In genomic region chr4:52995341-52996030, GRCh38 we compare ENCODE assay signal across 12 cellular contexts.
A peak's percentile ranks its signal among the peaks of the same experiment; 100 is the strongest.
DNase-seq lines count a peak whose midpoint lies in the region; ATAC-seq, FAIRE-seq and TF ChIP-seq lines count a peak whose summit lies in the region.
"Had no signal": no experiment of that assay in that cellular context is flagged by ENCODE, and none has a peak within 500 bp of the region (broad histone marks: within the 10 kb centered on the region; RNA-seq: fewer than 3 reads in every experiment).

No MANE protein-coding gene starts in this region.

- H2BK5ac ChIP-seq in IMR-90 (ENCODE audit: low read depth, low read length, poor library complexity, severe bottlenecking): no peak overlapping the region

- no peak overlapping the region for H2AFZ ChIP-seq in IMR-90 (replicated peaks; ENCODE audit: low read length, poor library complexity)
- no peak overlapping the region for H2AFZ ChIP-seq in HepG2 (ENCODE audit: low read length)

- H2AK9ac ChIP-seq in IMR-90 (replicated peaks; ENCODE audit: low read depth, low read length, poor library complexity): no peak overlapping the region

- TF ChIP-seq POLR2A in IMR-90 (IDR thresholded peaks at IDR 0.05; ENCODE audit: low read depth, low read length) (no peak), body of pancreas (IDR thresholded peaks at IDR 0.05) (no peak), stomach (IDR thresholded peaks at IDR 0.05) (no peak), HepG2 (IDR thresholded peaks at IDR 0.05; ENCODE audit: insufficient read depth in 1 of 2, low read depth in 2 of 2, low read length in 2 of 2) (no peak), GM12892 (IDR thresholded peaks at IDR 0.05; ENCODE audit: low read depth, low read length) (no peak)

- H4K5ac ChIP-seq in IMR-90 (ENCODE audit: low read depth, low read length): 0 out of 2 replicates have a peak overlapping the region, but pooled peaks have one; percentile 18

- H3K4ac ChIP-seq in IMR-90 (ENCODE audit: low read depth, low read length): peak overlapping the region; percentile 24

- dilution Hi-C loops in IMR-90 (cut with HindIII; ENCODE audit: low sequenced_read_pairs, unreplicated experiment): no loop called here

- H3K23ac ChIP-seq in IMR-90 (ENCODE audit: low read depth, low read length): peak overlapping the region; percentile 10; the same call in 1 of the 2 replicates

- H4K20me1 ChIP-seq in IMR-90 (ENCODE audit: insufficient read depth, low read length) (no peaks in the 10 kb centered on the region), HepG2 (ENCODE audit: insufficient read depth, low read length) (no peaks in the 10 kb centered on the region)

- no peaks in the 10 kb centered on the region for H3K36me3 ChIP-seq in IMR-90 (ENCODE audit: control insufficient read depth, insufficient read depth, low read length)
- H3K36me3 ChIP-seq in body of pancreas (replicated peaks in 1 of 2; ENCODE audit: insufficient read depth in 1 of 2, low read depth in 2 of 2): no peaks in the 10 kb centered on the region
- no peaks in the 10 kb centered on the region for H3K36me3 ChIP-seq in stomach
- H3K36me3 ChIP-seq in HepG2 (replicated peaks in 1 of 2; ENCODE audit: control insufficient read depth in 1 of 2, insufficient read depth in 2 of 2, low read length in 2 of 2): no peaks in the 10 kb centered on the region

- H3K4me2 ChIP-seq in IMR-90 (ENCODE audit: low read depth, low read length) (0 out of 2 replicates have a peak overlapping the region, but pooled peaks have one; percentile 11), HepG2 (ENCODE audit: low read depth, low read length) (no peak overlapping the region)

- in situ Hi-C loops in IMR-90 (cut with MboI; ENCODE audit: low sequenced_read_pairs) (no loop called here), HepG2 (cut with HindIII; ENCODE audit: extremely low pct_ligation_motif_present, low pct_unique_long_range_greater_than_20kb) (loop anchor here (25.0 kb wide), 1 partner anchor 283 kb away; no protein-coding TSS in a partner anchor)

- peaks cover 13% of the 10 kb centered on the region for H3K9me1 ChIP-seq in IMR-90 (ENCODE audit: insufficient read depth, low read length)

- H3K4me3 ChIP-seq in IMR-90 (ENCODE audit: insufficient read depth, low read depth, low read length): no peak overlapping the region
- H3K4me3 ChIP-seq in body of pancreas: no peak overlapping the region
- H3K4me3 ChIP-seq in stomach: no peak overlapping the region
- H3K4me3 ChIP-seq in HepG2 (replicated peaks in 1 of 3; ENCODE audit: insufficient read depth in 1 of 3, low read depth in 2 of 3, low read length in 3 of 3): no peak overlapping the region

- H2BK120ac ChIP-seq in IMR-90 (ENCODE audit: low read depth, low read length): peak overlapping the region; percentile 46; the same call in 1 of the 2 replicates

- H2BK20ac ChIP-seq in IMR-90 (ENCODE audit: low read depth, low read length): peak overlapping the region; percentile 25; the same call in 1 of the 2 replicates

- H3K56ac ChIP-seq in IMR-90 (ENCODE audit: extremely low read depth, insufficient read depth, low read length): no peak overlapping the region

- H4K8ac ChIP-seq in IMR-90 (ENCODE audit: low read depth in 2 of 2, low read length in 2 of 2): peak overlapping the region in 1 of 2 experiments; percentile 42; a peak in 2 of 4 replicates

- CTCF ChIA-PET in IMR-90 (lab: Yijun Ruan, JAX) (interaction anchor here (1.2 to 2.4 kb wide), 2 partner anchors 13 to 450 kb away, joined by 3 to 7 read pairs; no protein-coding TSS in a partner anchor), HepG2 (lab: Yijun Ruan, JAX; ENCODE audit: low intra/inter-chr PET ratio, low total read pairs) (no interaction called here)

- BruUV-seq in IMR-90 (replicated peaks; lab: Mats Ljungman, UMichigan) (no TSS peak), HepG2 (replicated peaks; lab: Mats Ljungman, UMichigan) (no TSS peak)

- POLR2A ChIA-PET in IMR-90 (lab: Charles Lee; ENCODE audit: unreplicated experiment) (no interaction called here), HepG2 (lab: Yijun Ruan, JAX) (no interaction called here)

- H3K4me1 ChIP-seq in IMR-90 (ENCODE audit: control insufficient read depth, insufficient read depth, low read length): peaks cover 16% of the 10 kb centered on the region
- peaks cover 69% of the 10 kb centered on the region for H3K4me1 ChIP-seq in body of pancreas
- peaks cover 6% of the 10 kb centered on the region for H3K4me1 ChIP-seq in foreskin keratinocyte
- H3K4me1 ChIP-seq in stomach: peaks cover 7 to 27% (median 11%) of the 10 kb centered on the region in 4 donors
- H3K4me1 ChIP-seq in HepG2 (ENCODE audit: insufficient read depth, low read length): peaks cover 21% of the 10 kb centered on the region

- no peak overlapping the region for H3K27ac ChIP-seq in IMR-90 (ENCODE audit: insufficient read depth, low read length)
- H3K27ac ChIP-seq in body of pancreas: peak overlapping the region; percentile 56 to 87 (median 78)
- no peak overlapping the region for H3K27ac ChIP-seq in foreskin keratinocyte
- H3K27ac ChIP-seq in stomach: peak overlapping the region in 4 of 5 donors; percentile 61 to 79 (median 65)
- no peak overlapping the region for H3K27ac ChIP-seq in HepG2 (ENCODE audit: extremely low read length, insufficient read depth, low read length)

- H3K9ac ChIP-seq in IMR-90 (ENCODE audit: low read depth, low read length) (no peak overlapping the region), HepG2 (ENCODE audit: insufficient read depth, low read depth, low read length) (no peak overlapping the region)

- H3K79me2 ChIP-seq in HepG2 (ENCODE audit: insufficient read depth, low read length): no peaks in the 10 kb centered on the region

- no peak for TF ChIP-seq CTCF in IMR-90 (conservative IDR thresholded peaks at IDR 0.05; ENCODE audit: low read depth, low read length)
- no peak for TF ChIP-seq CTCF in body of pancreas (IDR thresholded peaks at IDR 0.05)
- no peak for TF ChIP-seq CTCF in foreskin keratinocyte (conservative IDR thresholded peaks at IDR 0.05)
- TF ChIP-seq CTCF in stomach (IDR thresholded peaks at IDR 0.05): no peak
- no peak for TF ChIP-seq CTCF in HepG2 (CRISPR knock-in tag; IDR thresholded peaks at IDR 0.05)

- no CpG with 5 or more reads among the region's 6 CpGs for WGBS in IMR-90 (ENCODE audit: extremely low coverage in 2 of 2, insufficient read length in 1 of 2), 2 experiments
- 84 to 86% methylated on average over 6 of the region's 6 CpGs for WGBS in body of pancreas, 2 donors
- WGBS in stomach, 5 donors: 89 to 91% (median 89%) methylated on average over 6 of the region's 6 CpGs
- 93% methylated on average over 6 of the region's 6 CpGs for WGBS in HepG2 (ENCODE audit: low lambda C conversion rate)

- H4K91ac ChIP-seq in IMR-90 (ENCODE audit: insufficient read depth, low read depth, low read length): no peak overlapping the region; the same call in 1 of the 2 replicates

- FAIRE-seq in HepG2 (lab: Jason Lieb, UNC) (no peak), GM12892 (lab: Jason Lieb, UNC) (no peak)

- H3K27me3 ChIP-seq in IMR-90 (ENCODE audit: control insufficient read depth, insufficient read depth, low read length) (no peaks in the 10 kb centered on the region), body of pancreas (peaks cover 0 to 2% of the 10 kb centered on the region in 2 donors), foreskin keratinocyte (no peaks in the 10 kb centered on the region), stomach (no peaks in the 10 kb centered on the region), HepG2 (ENCODE audit: control insufficient read depth in 1 of 2, insufficient read depth in 2 of 2, low read length in 2 of 2) (no peaks in the 10 kb centered on the region)

- H3K14ac ChIP-seq in IMR-90 (replicated peaks; ENCODE audit: low read depth, low read length): peak overlapping the region; percentile 57; the same call in 1 of the 2 replicates

- ATAC-seq in IMR-90 (ENCODE audit: low read depth) (peak; percentile 21; the same call in 1 of the 2 replicates), body of pancreas (no peak), foreskin keratinocyte (peak; percentile 48), HepG2 (no peak)
- ATAC-seq: activated CD8-positive, alpha-beta T cell treated with anti-CD3 and anti-CD28 coated beads for 36 hours; WTC11 had no signal

- intact Hi-C loops in IMR-90 (cut with micrococcal nuclease) (loop anchor here (5.0 kb wide), 1 partner anchor 1232 kb away; the partner anchor contains the start of gene PDGFRA), body of pancreas (cut with DNase I) (no loop called here), stomach (cut with DNase I; ENCODE audit: low total_unique reads) (no loop called here), HepG2 (cut with micrococcal nuclease; ENCODE audit: unreplicated experiment) (no loop called here)

- peak overlapping the region; percentile 28; the same call in 1 of the 2 replicates for H3K18ac ChIP-seq in IMR-90 (ENCODE audit: low read depth, low read length)

- 0 out of 2 replicates have a peak overlapping the region, but pooled peaks have one; percentile 3 for H2AK5ac ChIP-seq in IMR-90 (ENCODE audit: low read depth, low read length)

- DNase-seq in IMR-90 (peak; percentile 29), body of pancreas (no peak), foreskin keratinocyte (peak in 1 of 2 donors; percentile 49), stomach (no peak), HepG2 (ENCODE audit: low spot score) (no peak), SHP77 treated with DMSO at 0.1 percent for 48 hours (lab: John Stamatoyannopoulos, UW) (no peak), anterior cingulate cortex (lab: John Stamatoyannopoulos, UW) (no peak), GM12892 (ENCODE audit: insufficient read length) (no peak)
- DNase-seq: activated CD8-positive, alpha-beta T cell treated with anti-CD3 and anti-CD28 coated beads for 36 hours; activated T-cell treated with anti-CD3 and anti-CD28 coated beads, Interleukin-2, amount 50 U/mL, for 48 hours; NCI-H1930 had no signal

- H2BK15ac ChIP-seq in IMR-90 (ENCODE audit: low read depth, low read length): no peak overlapping the region; the same call in 2 of the 3 replicates

- TF ChIP-seq EP300 in stomach (IDR thresholded peaks at IDR 0.05) (no peak), HepG2 (IDR thresholded peaks at IDR 0.05; ENCODE audit: low read depth in 2 of 2, low read length in 2 of 2) (no peak), HepG2 (CRISPR knock-in tag; IDR thresholded peaks at IDR 0.05; ENCODE audit: borderline replicate concordance) (no peak)

- H3K79me1 ChIP-seq in IMR-90 (ENCODE audit: low read depth in 1 of 2, low read length in 2 of 2): peaks cover 0 to 10% of the 10 kb centered on the region in 2 experiments; a peak in 1 of 4 replicates

- TF ChIP-seq RAD21 in IMR-90 (IDR thresholded peaks at IDR 0.05; ENCODE audit: low read length) (no peak), HepG2 (CRISPR knock-in tag; IDR thresholded peaks at IDR 0.05) (no peak)

- H3K9me3 ChIP-seq in IMR-90 (ENCODE audit: control insufficient read depth, insufficient read depth, low read length) (no peaks in the 10 kb centered on the region), body of pancreas (no peaks in the 10 kb centered on the region), stomach (no peaks in the 10 kb centered on the region), HepG2 (ENCODE audit: low read length) (no peaks in the 10 kb centered on the region)

TF ChIP-seq in IMR-90, 13 proteins besides CTCF, POLR2A, EP300 and RAD21 (continues in another document):
- TF ChIP-seq FOS (IDR thresholded peaks at IDR 0.05; ENCODE audit: low read depth, low read length) (no peak), BHLHE40 (IDR thresholded peaks at IDR 0.05; ENCODE audit: low read depth, low read length) (no peak)

Comparison
In these comparisons a context has a peak if more than half of its experiments do, and no peak if none do; other contexts are left out.
1. ATAC-seq: peak in IMR-90 (single experiment) and foreskin keratinocyte (single experiment); none in body of pancreas (single experiment) and HepG2 (single experiment).
2. H3K27ac ChIP-seq: peak in body of pancreas (4 of 4) and stomach (4 of 5); none in IMR-90 (single experiment), foreskin keratinocyte (single experiment) and HepG2 (single experiment).